ENCODE assay signal across 8 cellular contexts in the genomic region with DNA sequence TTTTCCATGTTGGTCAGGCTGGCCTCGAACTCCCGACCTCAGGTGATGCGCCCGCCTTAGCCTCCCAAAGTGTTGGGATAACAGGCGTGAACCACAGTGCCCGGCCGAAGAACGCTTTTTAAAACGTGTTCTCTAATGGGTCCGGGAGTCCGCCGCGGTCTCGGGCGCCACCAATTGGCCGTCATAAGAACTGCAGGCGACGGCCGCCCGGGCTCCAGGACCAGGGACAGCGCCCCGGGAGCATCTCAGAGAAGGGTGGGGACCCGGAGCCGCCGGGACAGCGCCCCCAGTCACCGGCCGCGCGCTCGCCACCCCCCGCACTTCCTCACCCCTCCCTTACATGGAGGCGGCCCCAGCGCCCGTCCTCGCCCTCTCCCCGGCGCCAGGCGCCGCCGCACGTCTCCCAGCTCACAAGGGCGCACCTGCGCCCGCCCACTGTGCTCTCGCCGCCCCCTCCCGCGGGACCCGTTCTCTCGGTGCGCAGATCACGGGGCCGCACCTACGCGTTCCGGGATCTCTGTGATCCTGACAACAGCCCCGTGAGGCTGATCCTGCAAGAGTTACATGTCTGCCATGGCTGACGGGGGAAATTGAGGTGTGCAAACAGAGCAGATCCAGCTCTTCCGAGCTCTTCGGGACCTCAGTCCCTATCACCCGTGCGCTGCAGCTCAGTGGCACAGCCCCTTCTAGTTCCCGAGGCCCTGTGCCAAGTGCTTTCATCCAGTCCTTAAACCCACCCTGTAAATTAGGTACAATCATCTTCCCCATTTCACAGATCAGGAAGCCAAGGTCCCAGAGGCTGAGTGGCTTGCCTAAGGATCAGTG. TPM values are rescaled to one million over a fixed set of nuclear protein-coding genes. Genes with fewer than 3 reads are reported as not detected.
A peak's percentile ranks its signal among the peaks of the same experiment; 100 is the strongest.
DNase-seq lines count a peak whose midpoint lies in the region; ATAC-seq, FAIRE-seq and TF ChIP-seq lines count a peak whose summit lies in the region.

No MANE protein-coding gene starts in this region.

- intact Hi-C loops in pancreas (cut with DNase I), result loop anchor here in 1 of 3 donors (10.0 kb wide), 2 partner anchors 145 to 285 kb away; no protein-coding TSS in a partner anchor
- intact Hi-C loops in transverse colon (cut with DNase I; ENCODE audit: low total_unique reads), result no loop called here

- peak; percentile 81 to 91 (median 90) for ATAC-seq in pancreas
- no peak for ATAC-seq in GM21528 (IDR thresholded peaks at IDR 0.05; ENCODE audit: low FRiP score, unreplicated experiment)

- no peak for FAIRE-seq in pancreas (lab: Jason Lieb, UNC)

- TF ChIP-seq POLR2A in transverse colon (IDR thresholded peaks at IDR 0.05), result no peak

- DNase-seq in M059J (ENCODE audit: low read depth) (peak; percentile 55), SJSA1 (ENCODE audit: low read depth in 1 of 2, low spot score in 2 of 2) (peak; percentile 73 to 82), glomerular visceral epithelial cell (ENCODE audit: extremely low spot score) (peak; percentile 63), pancreas (peak; percentile 63 to 94 (median 86)), transverse colon (peak; percentile 74)
- DNase-seq in activated naive CD4-positive, alpha-beta T cell (lab: John Stamatoyannopoulos, UW), result peak; percentile 58 to 75 (median 64)

- 1 to 2% methylated on average over 39 to 64 of the region's 64 CpGs for WGBS in pancreas, 2 donors
- whole genome bisulfite sequencing in transverse colon (ENCODE audit: low coverage in 1 of 2), 2 donors, result 2 to 3% methylated on average over 13 to 26 of the region's 64 CpGs

- H3K4me3 ChIP-seq in SJSA1 (no peak overlapping the region), pancreas (peak overlapping the region in 1 of 4 donors; percentile 23), transverse colon (peak overlapping the region in 1 of 4 donors; percentile 24)

- no peak for TF ChIP-seq EP300 in transverse colon (IDR thresholded peaks at IDR 0.05; ENCODE audit: low read depth)

- H3K36me3 ChIP-seq in ES-I3 (ENCODE audit: insufficient read depth, low read length), result no peaks in the 10 kb centered on the region
- no peaks in the 10 kb centered on the region for H3K36me3 ChIP-seq in SJSA1
- H3K36me3 ChIP-seq in pancreas, result no peaks in the 10 kb centered on the region
- no peaks in the 10 kb centered on the region for H3K36me3 ChIP-seq in transverse colon

- H3K27me3 ChIP-seq in SJSA1 (replicated peaks) (peaks cover 24% of the 10 kb centered on the region), pancreas (no peaks in the 10 kb centered on the region), transverse colon (peaks cover 52% of the 10 kb centered on the region)

- H3K9me3 ChIP-seq in ES-I3 (ENCODE audit: control insufficient read depth, insufficient read depth, low read length) (no peaks in the 10 kb centered on the region), SJSA1 (replicated peaks) (peaks cover 5% of the 10 kb centered on the region; the same call in 1 of the 2 replicates), pancreas (no peaks in the 10 kb centered on the region), transverse colon (no peaks in the 10 kb centered on the region)

- in situ Hi-C loops in transverse colon (cut with MboI; ENCODE audit: low pct_ligation_motif_present in 1 of 4, low pct_unique_long_range_greater_than_20kb in 1 of 4, low sequenced_read_pairs in 3 of 4), result loop anchor here in 3 of 4 donors (25.0 kb wide), 2 partner anchors 147 to 422 kb away; a partner anchor contains a TSS

- peak overlapping the region; percentile 51; the same call in 1 of the 2 replicates for H3K9ac ChIP-seq in ES-I3 (ENCODE audit: low read depth, low read length)

- no peak overlapping the region for H3K27ac ChIP-seq in SJSA1
- H3K27ac ChIP-seq in pancreas, result no peak overlapping the region
- no peak overlapping the region for H3K27ac ChIP-seq in transverse colon

- TF ChIP-seq CTCF in pancreas (IDR thresholded peaks at IDR 0.05) (peak; percentile 93 to 98 (median 96)), transverse colon (IDR thresholded peaks at IDR 0.05) (peak; percentile 92 to 97 (median 95))

- H3K4me1 ChIP-seq in ES-I3 (ENCODE audit: insufficient read depth, low read length), result no peaks in the 10 kb centered on the region; the same call in 1 of the 2 replicates
- H3K4me1 ChIP-seq in SJSA1 (replicated peaks), result peaks cover 8% of the 10 kb centered on the region
- H3K4me1 ChIP-seq in pancreas, result peaks cover 0 to 12% (median 0%) of the 10 kb centered on the region in 3 donors
- H3K4me1 ChIP-seq in transverse colon, result peaks cover 0 to 4% (median 3%) of the 10 kb centered on the region in 4 donors

RNA-seq across cellular contexts. Expression of a gene that starts 9.8 kb away (rescaled TPM):
- 1.1 and 1.5 TPM in 2 replicates for total RNA-seq in M059J (2014; rRNA removed; shearing (Covaris generic))
- 0.03 and 0.08 TPM in 2 replicates for total RNA-seq in SJSA1 (2014; rRNA removed; shearing (Covaris generic))
- 10 to 100 TPM; 53.4 to 93.3 (median 64.8) TPM for total RNA-seq in pancreas
- 100 to 1,000 TPM in 1 of 2 donors, 10 to 100 TPM in 1; 83.6 to 100 TPM for polyA plus RNA-seq in pancreas
- 10 to 100 TPM; 14.1 to 37.4 (median 28.8) TPM for total RNA-seq in transverse colon
